In the genomic region with DNA sequence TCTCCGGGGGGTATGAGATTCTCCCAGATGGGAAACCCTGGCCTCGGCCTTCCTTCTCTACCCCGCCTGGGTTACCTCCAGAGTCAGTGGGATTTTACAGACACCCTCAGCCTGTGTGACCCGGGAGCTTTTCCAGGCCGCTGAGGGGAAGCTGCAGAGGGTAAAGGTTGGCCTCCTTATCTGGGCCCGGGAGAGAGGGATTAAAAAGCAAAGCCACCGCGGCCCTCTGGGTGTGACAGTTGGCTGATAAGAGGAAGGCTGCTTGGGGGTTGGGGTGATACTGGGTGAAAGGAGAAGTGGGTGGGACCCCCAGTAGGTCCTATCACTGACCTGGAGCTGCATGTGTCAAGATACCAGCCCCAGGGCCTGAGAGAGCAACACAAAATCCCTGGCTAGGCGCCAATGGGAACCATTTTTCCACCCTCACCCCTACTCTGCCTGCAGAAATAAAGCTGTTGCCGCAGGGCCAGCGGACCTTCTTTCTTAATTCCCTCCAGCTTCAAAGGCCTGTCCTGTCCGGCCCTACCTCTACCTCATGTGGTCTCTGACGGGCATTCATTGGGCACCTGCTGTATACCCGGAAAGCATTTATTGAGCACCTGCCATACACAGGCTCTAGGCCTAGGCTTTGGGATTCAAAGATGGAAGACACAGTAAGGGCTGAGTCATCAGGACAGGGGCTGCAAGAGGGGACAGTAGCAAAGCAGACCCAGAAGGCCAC, we compare ENCODE assay signal across 13 cellular contexts.
DNase-seq lines count a peak whose midpoint lies in the region; ATAC-seq and TF ChIP-seq lines count a peak whose summit lies in the region.
"Had no signal": no experiment of that assay in that cellular context is flagged by ENCODE, and none has a peak within 500 bp of the region (broad histone marks: within the 10 kb centered on the region; RNA-seq: fewer than 3 reads in every experiment).

No MANE protein-coding gene starts in this region.

- H3K27ac ChIP-seq in BLaER1 treated with 17β-estradiol and CSF1 and Interleukin-3, amounts not matched to agents 10 nM and 100 nM, result peak overlapping the region in 10 of 11 experiments; percentile 0 to 84 (median 59); a peak in 17 of 22 replicates
- H3K27ac ChIP-seq in colonic mucosa, result peak overlapping the region; percentile 41
- H3K27ac ChIP-seq in muscle layer of colon (ENCODE audit: low read depth, low read length), result peak overlapping the region; percentile 92

- H3K9me3 ChIP-seq in BLaER1 treated with 17β-estradiol and CSF1 and Interleukin-3, amounts not matched to agents 10 nM and 100 nM (replicated peaks in 1 of 11), result peaks cover 15 to 19% (median 17%) of the 10 kb centered on the region in 11 experiments
- H3K9me3 ChIP-seq in Loucy (ENCODE audit: insufficient read depth, low read depth, low read length) (peaks cover 12% of the 10 kb centered on the region; the same call in 1 of the 2 replicates), colonic mucosa (no peaks in the 10 kb centered on the region), muscle layer of colon (ENCODE audit: low read length) (peaks cover 4% of the 10 kb centered on the region), HAP-1 (peaks cover 5% of the 10 kb centered on the region)

- peaks cover 0 to 17% (median 11%) of the 10 kb centered on the region in 11 experiments; a peak in 15 of 22 replicates for H3K36me3 ChIP-seq in BLaER1 treated with 17β-estradiol and CSF1 and Interleukin-3, amounts not matched to agents 10 nM and 100 nM
- H3K36me3 ChIP-seq in Loucy (ENCODE audit: insufficient read depth, low read length), result peaks cover 4% of the 10 kb centered on the region; the same call in 1 of the 2 replicates
- no peaks in the 10 kb centered on the region for H3K36me3 ChIP-seq in colonic mucosa
- peaks cover 9% of the 10 kb centered on the region for H3K36me3 ChIP-seq in muscle layer of colon (ENCODE audit: insufficient read depth, low read length)
- no peaks in the 10 kb centered on the region for H3K36me3 ChIP-seq in HAP-1 (replicated peaks)

- no peak for ATAC-seq in GM21723 (IDR thresholded peaks at IDR 0.05; ENCODE audit: unreplicated experiment)
- ATAC-seq: activated CD8-positive, alpha-beta T cell treated with anti-CD3 and anti-CD28 coated beads, Interleukin-2, amount 10 ng/mL, durations not matched to agents 7 days and 5 days had no signal

- no peak overlapping the region for H2AFZ ChIP-seq in Loucy (ENCODE audit: low read length)

- no peaks in the 10 kb centered on the region for H3K9me2 ChIP-seq in Loucy (replicated peaks; ENCODE audit: low read depth, low read length)

- peaks cover 0 to 4% (median 0%) of the 10 kb centered on the region in 11 experiments; a peak in 1 of 22 replicates for H3K27me3 ChIP-seq in BLaER1 treated with 17β-estradiol and CSF1 and Interleukin-3, amounts not matched to agents 10 nM and 100 nM
- H3K27me3 ChIP-seq in Loucy (ENCODE audit: insufficient read depth, low read length, poor library complexity, severe bottlenecking) (no peaks in the 10 kb centered on the region), colonic mucosa (no peaks in the 10 kb centered on the region), muscle layer of colon (ENCODE audit: control insufficient read depth in 1 of 2, insufficient read depth in 2 of 2, low read length in 2 of 2) (no peaks in the 10 kb centered on the region), HAP-1 (ENCODE audit: low read depth) (no peaks in the 10 kb centered on the region)
- H3K27me3 ChIP-seq: dorsolateral prefrontal cortex had no signal

- H3K79me2 ChIP-seq in Loucy (ENCODE audit: insufficient read depth, low read length), result peaks cover 6% of the 10 kb centered on the region; the same call in 1 of the 2 replicates

- peak overlapping the region in 2 of 10 experiments; percentile 30 to 45; a peak in 4 of 20 replicates for H3K4me3 ChIP-seq in BLaER1 treated with 17β-estradiol and CSF1 and Interleukin-3, amounts not matched to agents 10 nM and 100 nM
- H3K4me3 ChIP-seq in Loucy (ENCODE audit: low read length, poor library complexity, severe bottlenecking) (peak overlapping the region; percentile 30), colonic mucosa (no peak overlapping the region), muscle layer of colon (ENCODE audit: low read depth in 1 of 2, low read length in 2 of 2) (peak overlapping the region in 1 of 2 donors; percentile 59), HAP-1 (no peak overlapping the region)
- H3K4me3 ChIP-seq: dorsolateral prefrontal cortex had no signal

- TF ChIP-seq CTCF in Loucy (conservative IDR thresholded peaks at IDR 0.05; ENCODE audit: low read length) (no peak), colonic mucosa (IDR thresholded peaks at IDR 0.05) (no peak)

- no peaks in the 10 kb centered on the region for H3F3A ChIP-seq in Loucy (ENCODE audit: low read depth)

- peaks cover 26 to 71% (median 60%) of the 10 kb centered on the region in 10 experiments for H3K4me1 ChIP-seq in BLaER1 treated with 17β-estradiol and CSF1 and Interleukin-3, amounts not matched to agents 10 nM and 100 nM
- peaks cover 23% of the 10 kb centered on the region for H3K4me1 ChIP-seq in Loucy (ENCODE audit: insufficient read depth, low read length, poor library complexity, severe bottlenecking)
- H3K4me1 ChIP-seq in colonic mucosa, result peaks cover 7% of the 10 kb centered on the region
- peaks cover 36% of the 10 kb centered on the region for H3K4me1 ChIP-seq in muscle layer of colon (ENCODE audit: insufficient read depth, low read length)
- no peaks in the 10 kb centered on the region for H3K4me1 ChIP-seq in HAP-1

- H3K4me2 ChIP-seq in BLaER1 treated with 17β-estradiol and CSF1 and Interleukin-3, amounts not matched to agents 10 nM and 100 nM, result peak overlapping the region; percentile 70 to 97 (median 84)
- peak overlapping the region; percentile 61 for H3K4me2 ChIP-seq in Loucy (ENCODE audit: low read depth, low read length, poor library complexity, severe bottlenecking)

- DNase-seq in colonic mucosa, result peak; percentile 86
- DNase-seq in HAP-1 (ENCODE audit: low spot score in 2 of 2), result no peak
- no peak for DNase-seq in cerebellum (ENCODE audit: low spot score)
- DNase-seq in NCI-H1930 (lab: John Stamatoyannopoulos, UW), result no peak
- DNase-seq: activated CD8-positive, alpha-beta T cell treated with anti-CD3 and anti-CD28 coated beads, Interleukin-2, amount 10 ng/mL, durations not matched to agents 7 days and 5 days; activated naive CD8-positive, alpha-beta T cell treated with anti-CD3 and anti-CD28 coated beads, Interleukin-2, amount 10 ng/mL, durations not matched to agents 7 days and 5 days; dorsolateral prefrontal cortex; H9; NCI-H526 treated with DMSO at 0.1 percent for 48 hours had no signal

- intact Hi-C loops in colonic mucosa (cut with DNase I), result no loop called here

- in situ Hi-C loops in HAP-1 (cut with MboI; ENCODE audit: low sequenced_read_pairs), result no loop called here

- H4K20me1 ChIP-seq in BLaER1 treated with 17β-estradiol and CSF1 and Interleukin-3, amounts not matched to agents 10 nM and 100 nM, result 0 out of 22 replicates have a peak, but pooled peaks cover 0 to 4% (median 0%) of the 10 kb centered on the region in 11 experiments
- H4K20me1 ChIP-seq in Loucy (ENCODE audit: insufficient read depth, low read length, poor library complexity, severe bottlenecking), result no peaks in the 10 kb centered on the region

- peak overlapping the region in 9 of 11 experiments; percentile 28 to 67 (median 60); a peak in 19 of 22 replicates for H3K9ac ChIP-seq in BLaER1 treated with 17β-estradiol and CSF1 and Interleukin-3, amounts not matched to agents 10 nM and 100 nM
- peak overlapping the region; percentile 54 for H3K9ac ChIP-seq in Loucy (ENCODE audit: low read depth, low read length, poor library complexity, severe bottlenecking)
- peak overlapping the region in 1 of 2 donors; percentile 70 for H3K9ac ChIP-seq in colonic mucosa (ENCODE audit: low read depth in 2 of 2, low read length in 2 of 2)
- peak overlapping the region; percentile 72 for H3K9ac ChIP-seq in muscle layer of colon (ENCODE audit: low read length)

Comparison
In these comparisons a context has a peak if more than half of its experiments do, and no peak if none do; other contexts are left out.
1. H3K27ac ChIP-seq: peak in every context shown above with its lines; median percentile 92 in muscle layer of colon; 59 in BLaER1 treated with 17β-estradiol and CSF1 and Interleukin-3, amounts not matched to agents 10 nM and 100 nM; 41 in colonic mucosa.